29 cellular contexts compared by ENCODE assay signal in genomic region chr14:69909831-69910550, GRCh38.
"Had no signal": no experiment of that assay in that cellular context is flagged by ENCODE, and none has a peak within 500 bp of the region (broad histone marks: within the 10 kb centered on the region; RNA-seq: fewer than 3 reads in every experiment).

No MANE protein-coding gene starts in this region.

- ATAC-seq: activated CD8-positive, alpha-beta memory T cell treated with anti-CD3 and anti-CD28 coated beads, Interleukin-2, amount 10 ng/mL, durations not matched to agents 7 days and 5 days; activated naive CD8-positive, alpha-beta T cell treated with anti-CD3 and anti-CD28 coated beads, Interleukin-2, amount 50 U/mL, for 24 hours; SK-N-SH treated with all-trans-retinoic acid at 6 μM for 48 hours; T-cell had no signal

- H3K9me3 ChIP-seq: Peyer's patch had no signal

- H3K4me1 ChIP-seq: Peyer's patch had no signal

- H3K4me1 Mint-ChIP-seq: activated B cell treated with CpG ODN at 0.5 μM for 24 hours; activated CD4-positive, alpha-beta memory T cell treated with anti-CD3 and anti-CD28 coated beads, Interleukin-2, amount 10 ng/mL, durations not matched to agents 7 days and 5 days; activated CD8-positive, alpha-beta memory T cell treated with anti-CD3 and anti-CD28 coated beads, Interleukin-2, amount 10 ng/mL, durations not matched to agents 7 days and 5 days; activated naive CD4-positive, alpha-beta T cell treated with anti-CD3 and anti-CD28 coated beads, Interleukin-2, amount 10 ng/mL, durations not matched to agents 7 days and 5 days; activated naive CD8-positive, alpha-beta T cell treated with anti-CD3 and anti-CD28 coated beads, Interleukin-2, amount 50 U/mL, for 24 hours; central memory CD8-positive, alpha-beta T cell; T-cell had no signal

- H3K4me2 ChIP-seq: KMS-11 had no signal

- H3K27ac Mint-ChIP-seq: activated B cell treated with CpG ODN at 0.5 μM for 24 hours; activated CD4-positive, alpha-beta memory T cell treated with anti-CD3 and anti-CD28 coated beads, Interleukin-2, amount 10 ng/mL, durations not matched to agents 7 days and 5 days; activated CD8-positive, alpha-beta memory T cell treated with anti-CD3 and anti-CD28 coated beads, Interleukin-2, amount 10 ng/mL, durations not matched to agents 7 days and 5 days; activated naive CD4-positive, alpha-beta T cell treated with anti-CD3 and anti-CD28 coated beads, Interleukin-2, amount 10 ng/mL, durations not matched to agents 7 days and 5 days; activated naive CD8-positive, alpha-beta T cell; activated naive CD8-positive, alpha-beta T cell treated with anti-CD3 and anti-CD28 coated beads, Interleukin-2, amount 50 U/mL, for 24 hours; T-cell had no signal

- H3K27ac ChIP-seq: cardiac muscle cell, KMS-11, Peyer's patch, VCaP had no signal

- DNase-seq: activated B cell treated with CpG ODN at 0.5 μM for 24 hours; activated CD4-positive, alpha-beta memory T cell treated with anti-CD3 and anti-CD28 coated beads, Interleukin-2, amount 10 ng/mL, durations not matched to agents 7 days and 5 days; activated CD4-positive, alpha-beta T cell treated with anti-CD3 and anti-CD28 coated beads for 1 hour; activated CD4-positive, alpha-beta T cell treated with anti-CD3 and anti-CD28 coated beads for 48 hours; activated CD8-positive, alpha-beta memory T cell treated with anti-CD3 and anti-CD28 coated beads for 24 hours; activated CD8-positive, alpha-beta memory T cell treated with anti-CD3 and anti-CD28 coated beads, Interleukin-2, amount 10 ng/mL, durations not matched to agents 7 days and 5 days; activated CD8-positive, alpha-beta memory T cell treated with anti-CD3 and anti-CD28 coated beads, Interleukin-2, amount 50 U/mL, for 48 hours; activated effector memory CD4-positive, alpha-beta T cell treated with Interleukin-2 at 50 U/mL for 16 hours; activated naive CD4-positive, alpha-beta T cell treated with anti-CD3 and anti-CD28 coated beads, Interleukin-2, amount 10 ng/mL, durations not matched to agents 7 days and 5 days; activated naive CD8-positive, alpha-beta T cell treated with anti-CD3 and anti-CD28 coated beads, Interleukin-2, amount 50 U/mL, for 24 hours; activated T-cell treated with anti-CD3 and anti-CD28 coated beads, Interleukin-2, amount 50 U/mL, for 48 hours; aorta; NCI-H1105; NCI-H1417 treated with DMSO at 0.1 percent for 48 hours; NCI-H2029; NCI-H345; NCI-H524 treated with DMSO at 0.1 percent for 48 hours; Peyer's patch; RPMI8226; SHP77 treated with DMSO at 0.1 percent for 48 hours; T-cell; T-helper 2 cell; T-helper 9 cell had no signal

- H3K9me3 Mint-ChIP-seq: activated B cell treated with CpG ODN at 0.5 μM for 24 hours; activated CD4-positive, alpha-beta memory T cell treated with anti-CD3 and anti-CD28 coated beads, Interleukin-2, amount 10 ng/mL, durations not matched to agents 7 days and 5 days; activated naive CD4-positive, alpha-beta T cell treated with anti-CD3 and anti-CD28 coated beads, Interleukin-2, amount 10 ng/mL, durations not matched to agents 7 days and 5 days; activated naive CD8-positive, alpha-beta T cell treated with anti-CD3 and anti-CD28 coated beads, Interleukin-2, amount 50 U/mL, for 24 hours; central memory CD8-positive, alpha-beta T cell; T-cell had no signal

- H3K36me3 Mint-ChIP-seq: activated CD8-positive, alpha-beta memory T cell treated with anti-CD3 and anti-CD28 coated beads, Interleukin-2, amount 10 ng/mL, durations not matched to agents 7 days and 5 days; activated naive CD4-positive, alpha-beta T cell treated with anti-CD3 and anti-CD28 coated beads, Interleukin-2, amount 10 ng/mL, durations not matched to agents 7 days and 5 days; activated naive CD8-positive, alpha-beta T cell; T-cell had no signal

- H3K4me3 Mint-ChIP-seq: activated B cell treated with CpG ODN at 0.5 μM for 24 hours; activated CD4-positive, alpha-beta memory T cell treated with anti-CD3 and anti-CD28 coated beads, Interleukin-2, amount 10 ng/mL, durations not matched to agents 7 days and 5 days; activated CD8-positive, alpha-beta memory T cell treated with anti-CD3 and anti-CD28 coated beads, Interleukin-2, amount 10 ng/mL, durations not matched to agents 7 days and 5 days; activated naive CD4-positive, alpha-beta T cell treated with anti-CD3 and anti-CD28 coated beads, Interleukin-2, amount 10 ng/mL, durations not matched to agents 7 days and 5 days; activated naive CD8-positive, alpha-beta T cell; activated naive CD8-positive, alpha-beta T cell treated with anti-CD3 and anti-CD28 coated beads, Interleukin-2, amount 50 U/mL, for 24 hours; central memory CD8-positive, alpha-beta T cell; T-cell had no signal

- H3K4me3 ChIP-seq: cardiac muscle cell, Peyer's patch had no signal

- H3K27me3 ChIP-seq: cardiac muscle cell, Peyer's patch had no signal

- H3K9ac ChIP-seq: KMS-11 had no signal

- H3K36me3 ChIP-seq: cardiac muscle cell, Peyer's patch had no signal
